Comparison of ENCODE assay signal across 25 cellular contexts in the genomic region with DNA sequence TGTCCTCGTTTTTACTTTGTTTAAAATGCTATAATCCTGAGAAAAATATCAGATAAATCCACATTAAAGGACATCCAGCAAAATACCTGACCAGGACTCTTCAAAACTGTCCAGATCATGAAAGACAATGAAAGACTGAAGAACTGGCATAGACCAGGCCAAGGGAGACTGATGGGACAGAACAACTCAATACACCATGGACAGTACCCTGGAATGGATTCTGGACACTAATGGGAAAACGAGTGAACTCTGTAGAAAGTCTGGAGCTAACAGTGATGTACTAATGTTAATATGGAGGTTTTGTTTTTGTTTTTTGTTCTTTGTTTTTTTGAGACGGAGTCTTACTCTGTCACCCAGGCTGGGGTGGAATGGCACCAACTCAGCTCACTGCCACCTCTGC.
DNase-seq lines count a peak whose midpoint lies in the region; ATAC-seq, FAIRE-seq and TF ChIP-seq lines count a peak whose summit lies in the region.
"Had no signal": no experiment of that assay in that cellular context is flagged by ENCODE, and none has a peak within 500 bp of the region (broad histone marks: within the 10 kb centered on the region; RNA-seq: fewer than 3 reads in every experiment).

No MANE protein-coding gene starts in this region.

- intact Hi-C loops in activated B cell treated with CpG ODN at 0.5 μM for 24 hours (cut with micrococcal nuclease), result no loop called here

- peak overlapping the region; percentile 27 for H3K27ac Mint-ChIP-seq in activated B cell treated with CpG ODN at 0.5 μM for 24 hours
- H3K27ac Mint-ChIP-seq in osteocyte (ENCODE audit: unreplicated experiment), result no peak overlapping the region
- H3K27ac Mint-ChIP-seq: CD4-positive, alpha-beta memory T cell; H9; HFFc6 had no signal

- no peak overlapping the region for H3K4me3 Mint-ChIP-seq in activated B cell treated with CpG ODN at 0.5 μM for 24 hours
- no peak overlapping the region for H3K4me3 Mint-ChIP-seq in osteocyte (ENCODE audit: unreplicated experiment)
- H3K4me3 Mint-ChIP-seq: CD4-positive, alpha-beta memory T cell; H9; HFFc6 had no signal

- H3K36me3 Mint-ChIP-seq in activated B cell treated with CpG ODN at 0.5 μM for 24 hours (ENCODE audit: low read depth) (no peaks in the 10 kb centered on the region), osteocyte (ENCODE audit: unreplicated experiment) (no peaks in the 10 kb centered on the region)
- H3K36me3 Mint-ChIP-seq: CD4-positive, alpha-beta memory T cell had no signal

- H3K9me3 Mint-ChIP-seq in activated B cell treated with CpG ODN at 0.5 μM for 24 hours (peaks cover 4% of the 10 kb centered on the region), osteocyte (ENCODE audit: unreplicated experiment) (no peaks in the 10 kb centered on the region)
- H3K9me3 Mint-ChIP-seq: HFFc6 had no signal

- no peak overlapping the region for H3K27ac ChIP-seq in A549
- H3K27ac ChIP-seq in HEK293 (ENCODE audit: extremely low read depth, low read depth, low read length), result no peak overlapping the region
- H3K27ac ChIP-seq: 22Rv1, GM23248 had no signal

- TF ChIP-seq RAD21 in A549 (conservative IDR thresholded peaks at IDR 0.05 in 1 of 2, IDR thresholded peaks at IDR 0.05 in 1 of 2), result no peak

- CTCF ChIA-PET in A549 (lab: Yijun Ruan, JAX), result no interaction called here
- CTCF ChIA-PET in HEK293 (lab: Yijun Ruan, JAX), result interaction anchor here (0.6 to 0.8 kb wide), 2 partner anchors 17 to 203 kb away, joined by 3 read pairs; no protein-coding TSS in a partner anchor
- CTCF ChIA-PET in activated B cell treated with CpG ODN at 0.5 μM for 24 hours (lab: Charles Lee), result no interaction called here

- TF ChIP-seq POLR2A in A549 (IDR thresholded peaks at IDR 0.05; ENCODE audit: low read length), result no peak

- H3K4me1 ChIP-seq in A549 (no peaks in the 10 kb centered on the region), HEK293 (ENCODE audit: control insufficient read depth, insufficient read depth, low read length) (0 out of 2 replicates have a peak, but pooled peaks cover 2% of the 10 kb centered on the region)

- ATAC-seq in A549 (no peak), activated B cell treated with CpG ODN at 0.5 μM for 24 hours (ENCODE audit: low read depth) (no peak), HG02970 (IDR thresholded peaks at IDR 0.05; ENCODE audit: low FRiP score, unreplicated experiment) (no peak)
- ATAC-seq: HCT116 had no signal

- POLR2A ChIA-PET in A549 (lab: Yijun Ruan, JAX), result no interaction called here
- POLR2A ChIA-PET in HEK293 (lab: Yijun Ruan, JAX), result no interaction called here
- POLR2A ChIA-PET in activated B cell treated with CpG ODN at 0.5 μM for 24 hours (lab: Charles Lee), result interaction anchor here (0.7 kb wide), 1 partner anchor 14 kb away, joined by 5 read pairs; no protein-coding TSS in a partner anchor

- no peak for TF ChIP-seq CTCF in A549 (IDR thresholded peaks at IDR 0.05)
- TF ChIP-seq CTCF in HEK293 (tag by site-specific recombination; IDR thresholded peaks at IDR 0.05), result no peak
- no peak for TF ChIP-seq CTCF in activated B cell treated with CpG ODN at 0.5 μM for 24 hours (IDR thresholded peaks at IDR 0.05)
- no peak for TF ChIP-seq CTCF in osteocyte (IDR thresholded peaks at IDR 0.05)

- no peaks in the 10 kb centered on the region for H3K27me3 Mint-ChIP-seq in activated B cell treated with CpG ODN at 0.5 μM for 24 hours
- H3K27me3 Mint-ChIP-seq in osteocyte (ENCODE audit: unreplicated experiment), result peaks cover 38% of the 10 kb centered on the region
- H3K27me3 Mint-ChIP-seq: CD4-positive, alpha-beta memory T cell had no signal

- H3K9me3 ChIP-seq in A549 (no peaks in the 10 kb centered on the region), HEK293 (ENCODE audit: control insufficient read depth, insufficient read depth, low read depth, low read length) (no peaks in the 10 kb centered on the region)

- H3K4me1 Mint-ChIP-seq in activated B cell treated with CpG ODN at 0.5 μM for 24 hours (peaks cover 29% of the 10 kb centered on the region), osteocyte (ENCODE audit: unreplicated experiment) (no peaks in the 10 kb centered on the region)
- H3K4me1 Mint-ChIP-seq: CD4-positive, alpha-beta memory T cell; H9 had no signal

- H3K4me3 ChIP-seq in A549 (no peak overlapping the region), HEK293 (ENCODE audit: low read depth, low read length) (no peak overlapping the region)
- H3K4me3 ChIP-seq: GM23248 had no signal

- H3K4me2 ChIP-seq in A549, result no peak overlapping the region

- no peak for FAIRE-seq in A549 (lab: Jason Lieb, UNC)
- FAIRE-seq: A204.1, GM12891, GM18507 had no signal

- 78% methylated on average over 3 of the region's 3 CpGs for WGBS in A549 (ENCODE audit: missing lambda C conversion rate)

- no peak for TF ChIP-seq EP300 in A549 (IDR thresholded peaks at IDR 0.05)

- H3K36me3 ChIP-seq in HEK293 (ENCODE audit: control insufficient read depth in 2 of 2, insufficient read depth in 1 of 2, low read length in 2 of 2), result no peaks in the 10 kb centered on the region

- no peak for DNase-seq in A549 (ENCODE audit: low read depth in 1 of 2, low spot score in 1 of 2)
- no peak for DNase-seq in activated B cell treated with CpG ODN at 0.5 μM for 24 hours
- peak; percentile 8 for DNase-seq in myocyte (ENCODE audit: low read depth)
- DNase-seq in osteocyte (ENCODE audit: extremely low spot score, unreplicated experiment), result no peak
- no peak for DNase-seq in NCI-H2227 (lab: John Stamatoyannopoulos, UW; ENCODE audit: unreplicated experiment)
- no peak for DNase-seq in NCI-H1092 treated with DMSO at 0.1 percent for 48 hours (lab: John Stamatoyannopoulos, UW)
- DNase-seq: ACHN; AML-193; C1 segment of cervical spinal cord; Calu3; CD4-positive, alpha-beta memory T cell; COR-L47; DMS53; DMS79 treated with DMSO at 0.1 percent for 48 hours; GF-D8; GM23248; H9; HFFc6 had no signal

TF ChIP-seq in A549, 52 proteins besides CTCF, POLR2A, EP300 and RAD21:
- TF ChIP-seq JUNB (IDR thresholded peaks at IDR 0.05), result no peak
- TF ChIP-seq, protein P1, sequence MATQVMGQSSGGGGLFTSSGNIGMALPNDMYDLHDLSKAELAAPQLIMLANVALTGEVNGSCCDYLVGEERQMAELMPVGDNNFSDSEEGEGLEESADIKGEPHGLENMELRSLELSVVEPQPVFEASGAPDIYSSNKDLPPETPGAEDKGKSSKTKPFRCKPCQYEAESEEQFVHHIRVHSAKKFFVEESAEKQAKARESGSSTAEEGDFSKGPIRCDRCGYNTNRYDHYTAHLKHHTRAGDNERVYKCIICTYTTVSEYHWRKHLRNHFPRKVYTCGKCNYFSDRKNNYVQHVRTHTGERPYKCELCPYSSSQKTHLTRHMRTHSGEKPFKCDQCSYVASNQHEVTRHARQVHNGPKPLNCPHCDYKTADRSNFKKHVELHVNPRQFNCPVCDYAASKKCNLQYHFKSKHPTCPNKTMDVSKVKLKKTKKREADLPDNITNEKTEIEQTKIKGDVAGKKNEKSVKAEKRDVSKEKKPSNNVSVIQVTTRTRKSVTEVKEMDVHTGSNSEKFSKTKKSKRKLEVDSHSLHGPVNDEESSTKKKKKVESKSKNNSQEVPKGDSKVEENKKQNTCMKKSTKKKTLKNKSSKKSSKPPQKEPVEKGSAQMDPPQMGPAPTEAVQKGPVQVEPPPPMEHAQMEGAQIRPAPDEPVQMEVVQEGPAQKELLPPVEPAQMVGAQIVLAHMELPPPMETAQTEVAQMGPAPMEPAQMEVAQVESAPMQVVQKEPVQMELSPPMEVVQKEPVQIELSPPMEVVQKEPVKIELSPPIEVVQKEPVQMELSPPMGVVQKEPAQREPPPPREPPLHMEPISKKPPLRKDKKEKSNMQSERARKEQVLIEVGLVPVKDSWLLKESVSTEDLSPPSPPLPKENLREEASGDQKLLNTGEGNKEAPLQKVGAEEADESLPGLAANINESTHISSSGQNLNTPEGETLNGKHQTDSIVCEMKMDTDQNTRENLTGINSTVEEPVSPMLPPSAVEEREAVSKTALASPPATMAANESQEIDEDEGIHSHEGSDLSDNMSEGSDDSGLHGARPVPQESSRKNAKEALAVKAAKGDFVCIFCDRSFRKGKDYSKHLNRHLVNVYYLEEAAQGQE (IDR thresholded peaks at IDR 0.05), result peak; percentile 15; the same call in 1 of the 2 replicates
TF ChIP-seq in A549: peak in this region for 1.

TF ChIP-seq in HEK293, 187 proteins besides CTCF, POLR2A, EP300 and RAD21:
- no peak for TF ChIP-seq GFI1B (tag by site-specific recombination; IDR thresholded peaks at IDR 0.05)
- TF ChIP-seq, protein P1 (tag by site-specific recombination; IDR thresholded peaks at IDR 0.05), result peak; percentile 69
